In genomic region chr5:150612905-150613670, GRCh38 we compare ENCODE assay signal across 2 cellular contexts.
A peak's percentile ranks its signal among the peaks of the same experiment; 100 is the strongest.
TF ChIP-seq lines count a peak whose summit lies in the region.

No MANE protein-coding gene starts in this region.

TF ChIP-seq in H1, 55 proteins besides CTCF, POLR2A, EP300 and RAD21:
- TF ChIP-seq MAFK (IDR thresholded peaks at IDR 0.05; ENCODE audit: low read depth, low read length) (no peak), BRCA1 (IDR thresholded peaks at IDR 0.05; ENCODE audit: low read depth, low read length) (no peak), ZNF274 (IDR thresholded peaks at IDR 0.05; ENCODE audit: borderline replicate concordance, extremely low read depth, low read length) (no peak), KDM1A (IDR thresholded peaks at IDR 0.05; ENCODE audit: borderline replicate concordance, low read length) (peak; percentile 50; the same call in 1 of the 2 replicates), BCL11A (IDR thresholded peaks at IDR 0.05; ENCODE audit: low read depth in 2 of 2, low read length in 2 of 2) (no peak), RXRA (IDR thresholded peaks at IDR 0.05; ENCODE audit: insufficient read depth, low read depth, low read length) (no peak)

TF ChIP-seq in GM12891, 5 proteins besides CTCF, POLR2A, EP300 and RAD21:
- TF ChIP-seq TAF1 (IDR thresholded peaks at IDR 0.05; ENCODE audit: low read depth, low read length) (no peak), SPI1 (IDR thresholded peaks at IDR 0.05; ENCODE audit: low read depth, low read length) (no peak)
TF ChIP-seq in GM12891: peak in this region for 0.
